Comparison of ENCODE assay signal across 8 cellular contexts in genomic region chr7:140230517-140230861, GRCh38. TPM values are rescaled to one million over a fixed set of nuclear protein-coding genes. Genes with fewer than 3 reads are reported as not detected.
DNase-seq lines count a peak whose midpoint lies in the region; ATAC-seq, FAIRE-seq and TF ChIP-seq lines count a peak whose summit lies in the region.

No MANE protein-coding gene starts in this region.

- no peak for TF ChIP-seq EP300 in H1 (IDR thresholded peaks at IDR 0.05; ENCODE audit: borderline replicate concordance in 1 of 2, low read depth in 2 of 2, low read length in 2 of 2)

- CTCF ChIA-PET in H1 (lab: Charles Lee; ENCODE audit: partially characterized antibody) = interaction anchor here (1.0 kb wide), 1 partner anchor 53 kb away, joined by 4 read pairs; no protein-coding TSS in a partner anchor

- no peak overlapping the region for H2AK5ac ChIP-seq in H1 (ENCODE audit: low read depth, low read length)

- no peak overlapping the region for H3K14ac ChIP-seq in H1 (ENCODE audit: insufficient read length)

- no peak overlapping the region for H3K9ac ChIP-seq in H1 (replicated peaks in 1 of 4; ENCODE audit: extremely low read depth in 1 of 4, low read depth in 3 of 4, low read length in 3 of 4)

- H2BK120ac ChIP-seq in H1 (replicated peaks; ENCODE audit: low read depth, low read length) = no peak overlapping the region

- H2BK15ac ChIP-seq in H1 (ENCODE audit: low read length) = no peak overlapping the region

- no peak overlapping the region for H4K8ac ChIP-seq in H1 (ENCODE audit: extremely low read depth, insufficient read depth, low read length)

- no peak overlapping the region for H2BK20ac ChIP-seq in H1 (ENCODE audit: low read length)

- H3K23me2 ChIP-seq in H1 (ENCODE audit: low read depth, low read length) = peaks cover 16% of the 10 kb centered on the region; the same call in 1 of the 2 replicates

- H3K4me3 Mint-ChIP-seq in CD14-positive monocyte (peak overlapping the region; percentile 95 to 98), HFFc6 (peak overlapping the region; percentile 83; the same call in 1 of the 2 replicates)
- H3K4me3 Mint-ChIP-seq in naive thymus-derived CD8-positive, alpha-beta T cell = peak overlapping the region; percentile 93 to 98 (median 96)

- H3K18ac ChIP-seq in H1 (ENCODE audit: extremely low read depth, low read length) = no peak overlapping the region

- H3K9me3 Mint-ChIP-seq in CD14-positive monocyte = peaks cover 0 to 1% (median 0%) of the 10 kb centered on the region in 7 donors
- H3K9me3 Mint-ChIP-seq in HFFc6 = no peaks in the 10 kb centered on the region
- H3K9me3 Mint-ChIP-seq in naive thymus-derived CD8-positive, alpha-beta T cell = no peaks in the 10 kb centered on the region

- peaks cover 0 to 8% (median 4%) of the 10 kb centered on the region in 4 experiments; a peak in 4 of 7 replicates for H3K27me3 ChIP-seq in H1 (replicated peaks in 1 of 4; ENCODE audit: control insufficient read depth in 3 of 4, extremely low read depth in 1 of 4, insufficient read depth in 3 of 4, low read length in 3 of 4)

- H2BK12ac ChIP-seq in H1 (ENCODE audit: low read depth, low read length) = no peak overlapping the region

- H2BK5ac ChIP-seq in H1 (ENCODE audit: low read depth, low read length) = no peak overlapping the region

- no peaks in the 10 kb centered on the region for H3K79me2 ChIP-seq in H1 (ENCODE audit: control insufficient read depth in 1 of 2, insufficient read depth in 2 of 2, low read length in 2 of 2)

- intact Hi-C loops in CD14-positive monocyte (cut with micrococcal nuclease) = loop anchor here (5.0 kb wide), 3 partner anchors 53 to 87 kb away; partner anchors contain the start of gene KDM7A (in 2 of the 2)

- H3K4me1 Mint-ChIP-seq in CD14-positive monocyte = peaks cover 43% of the 10 kb centered on the region
- H3K4me1 Mint-ChIP-seq in HFFc6 (ENCODE audit: low read depth) = peaks cover 6% of the 10 kb centered on the region
- H3K4me1 Mint-ChIP-seq in naive thymus-derived CD8-positive, alpha-beta T cell = peaks cover 23 to 65% (median 54%) of the 10 kb centered on the region in 4 donors

- TF ChIP-seq POLR2A in H1 (IDR thresholded peaks at IDR 0.05; ENCODE audit: control extremely low read depth in 1 of 2, low read depth in 2 of 2, low read length in 2 of 2) = no peak

- peak; percentile 55 for DNase-seq in CD14-positive monocyte (ENCODE audit: low spot score)
- DNase-seq in HFFc6 = no peak
- DNase-seq in activated CD4-positive, alpha-beta T cell treated with anti-CD3 and anti-CD28 coated beads, Interleukin-2, amount 50 U/mL, for 1 hour = peak; percentile 77
- DNase-seq in H1 (ENCODE audit: low read depth in 1 of 2, low spot score in 2 of 2) = no peak
- DNase-seq in naive thymus-derived CD8-positive, alpha-beta T cell = peak; percentile 69 to 88 (median 82)
- DNase-seq in stimulated activated naive CD4-positive, alpha-beta T cell treated with Interleukin-2 at 50 U/mL for 16 hours (lab: John Stamatoyannopoulos, UW) = peak; percentile 74
- DNase-seq in cortex of kidney (lab: John Stamatoyannopoulos, UW) = no peak

- FAIRE-seq in H1 (lab: Jason Lieb, UNC) = no peak

- no peak overlapping the region for H4K5ac ChIP-seq in H1 (ENCODE audit: insufficient read length, low read depth, low read length)

- TF ChIP-seq RAD21 in H1 (IDR thresholded peaks at IDR 0.05 in 1 of 2, conservative IDR thresholded peaks at IDR 0.05 in 1 of 2; ENCODE audit: low read depth in 2 of 2, low read length in 2 of 2) = no peak

- H3K4me3 ChIP-seq in H1 (ENCODE audit: extremely low read depth in 1 of 4, insufficient read depth in 2 of 4, low read depth in 3 of 4, low read length in 4 of 4) = peak overlapping the region; percentile 48 to 71 (median 68)

- H3K36me3 Mint-ChIP-seq in CD14-positive monocyte (peaks cover 0 to 3% of the 10 kb centered on the region in 2 donors), HFFc6 (ENCODE audit: low read depth) (no peaks in the 10 kb centered on the region)
- no peaks in the 10 kb centered on the region for H3K36me3 Mint-ChIP-seq in naive thymus-derived CD8-positive, alpha-beta T cell

- no peak overlapping the region for H3K27ac ChIP-seq in H1 (ENCODE audit: low read depth, low read length)

- peak overlapping the region; percentile 79; the same call in 1 of the 2 replicates for H2AFZ ChIP-seq in H1 (ENCODE audit: low read length)

- no peaks in the 10 kb centered on the region for H4K20me1 ChIP-seq in H1 (replicated peaks in 1 of 2; ENCODE audit: control insufficient read depth in 1 of 2, insufficient read depth in 2 of 2, low read length in 2 of 2)

- H3K4ac ChIP-seq in H1 (replicated peaks; ENCODE audit: insufficient read length, low read depth, low read length) = no peak overlapping the region

- 0% methylated on average over 3 of the region's 57 CpGs; no CpG with 5 or more reads in 1 of the 2 experiments for WGBS in H1 (ENCODE audit: extremely low coverage in 1 of 2, insufficient coverage in 1 of 2, insufficient read length in 1 of 2, insufficient replicate concordance in 2 of 2, low coverage in 1 of 2, low lambda C conversion rate in 2 of 2, missing lambda C conversion rate in 1 of 2), 2 experiments

- H3K4me2 ChIP-seq in H1 (ENCODE audit: insufficient read depth in 1 of 2, low read depth in 2 of 2, low read length in 2 of 2) = peak overlapping the region; percentile 72 to 87

- H3K9me3 ChIP-seq in H1 (ENCODE audit: insufficient read depth in 2 of 2, low read depth in 1 of 2, low read length in 1 of 2) = no peaks in the 10 kb centered on the region

- H3K27me3 Mint-ChIP-seq in CD14-positive monocyte (ENCODE audit: low read depth in 3 of 3) = peaks cover 5 to 21% (median 21%) of the 10 kb centered on the region in 3 donors
- peaks cover 35% of the 10 kb centered on the region for H3K27me3 Mint-ChIP-seq in HFFc6 (ENCODE audit: insufficient read depth)
- H3K27me3 Mint-ChIP-seq in naive thymus-derived CD8-positive, alpha-beta T cell = no peaks in the 10 kb centered on the region

- peak; percentile 55 to 64 for ATAC-seq in naive thymus-derived CD8-positive, alpha-beta T cell
- no peak for ATAC-seq in HG02884 (IDR thresholded peaks at IDR 0.05; ENCODE audit: unreplicated experiment)

- peaks cover 5 to 9% (median 6%) of the 10 kb centered on the region in 4 experiments; a peak in 6 of 7 replicates for H3K4me1 ChIP-seq in H1 (replicated peaks in 1 of 4; ENCODE audit: control insufficient read depth in 3 of 4, insufficient read depth in 4 of 4, low read length in 3 of 4)

- H4K91ac ChIP-seq in H1 (replicated peaks; ENCODE audit: insufficient read length, low read length) = no peak overlapping the region

- H3K27ac Mint-ChIP-seq in CD14-positive monocyte (peak overlapping the region in 6 of 7 donors; percentile 87 to 97 (median 94)), HFFc6 (no peak overlapping the region)
- H3K27ac Mint-ChIP-seq in naive thymus-derived CD8-positive, alpha-beta T cell = peak overlapping the region; percentile 96 to 100 (median 100)

- TF ChIP-seq CTCF in CD14-positive monocyte (IDR thresholded peaks at IDR 0.05) (no peak), HFFc6 (IDR thresholded peaks at IDR 0.05) (no peak), H1 (IDR thresholded peaks at IDR 0.05; ENCODE audit: control extremely low read depth in 1 of 3, insufficient read depth in 1 of 3, low read depth in 1 of 3, low read length in 3 of 3) (no peak)

- H3K23ac ChIP-seq in H1 (ENCODE audit: insufficient read length) = no peak overlapping the region

- POLR2A ChIA-PET in H1 (lab: Charles Lee; ENCODE audit: partially characterized antibody) = interaction anchor here (3.7 kb wide), 1 partner anchor 53 kb away, joined by 19 read pairs; the partner anchor contains the start of gene KDM7A
- POLR2A ChIA-PET in naive thymus-derived CD8-positive, alpha-beta T cell (lab: Charles Lee) = interaction anchor here (0.5 to 10.6 kb wide), 25 partner anchors 9 to 869 kb away, joined by 3 to 303 read pairs (median 6); partner anchors contain the start of genes KDM7A, MKRN1 and PARP12

- no peaks in the 10 kb centered on the region for H3K79me1 ChIP-seq in H1 (ENCODE audit: low read depth, low read length)

- no peak overlapping the region for H3K56ac ChIP-seq in H1 (replicated peaks; ENCODE audit: insufficient read length, low read depth, low read length)

- H3K36me3 ChIP-seq in H1 (ENCODE audit: control insufficient read depth in 2 of 4, insufficient read depth in 4 of 4, low read length in 3 of 4) = no peaks in the 10 kb centered on the region

TF ChIP-seq in H1, 55 proteins besides CTCF, POLR2A, EP300 and RAD21 (continues in another document):
- TF ChIP-seq SP4 (IDR thresholded peaks at IDR 0.05; ENCODE audit: low read length) (no peak), EZH2 (IDR thresholded peaks at IDR 0.05; ENCODE audit: low read depth, low read length, severe bottlenecking) (no peak), RBBP5 (IDR thresholded peaks at IDR 0.05; ENCODE audit: borderline replicate concordance, low read depth, low read length) (0 out of 2 replicates have a peak, but pooled peaks have one; percentile 19), GABPA (IDR thresholded peaks at IDR 0.05; ENCODE audit: borderline replicate concordance, insufficient read depth, low read length) (no peak), RNF2 (IDR thresholded peaks at IDR 0.05; ENCODE audit: borderline replicate concordance, low read depth, low read length, missing control alignments, poor library complexity, severe bottlenecking) (peak; percentile 36), MAX (IDR thresholded peaks at IDR 0.05) (peak; percentile 64; the same call in 1 of the 2 replicates), SUZ12 (IDR thresholded peaks at IDR 0.05; ENCODE audit: low read length) (0 out of 2 replicates have a peak, but pooled peaks have one; percentile 42), SP2 (IDR thresholded peaks at IDR 0.05; ENCODE audit: low read length) (no peak), CBX8 (IDR thresholded peaks at IDR 0.05; ENCODE audit: borderline replicate concordance, low read depth, low read length) (no peak)

RNA-seq across cellular contexts. Expression of gene KDM7A, which starts 53.7 kb away (rescaled TPM):
- polyA plus RNA-seq in CD14-positive monocyte (1 to 10 TPM; 4.9 to 7.9 TPM), H1 (2011; rRNA removed) (1.7 and 2.2 TPM in 2 replicates)
- total RNA-seq in HFFc6 (2021; fragmentation: NEBNext Ultra II Directional; extraction: Animal tissue kit (Norgen Biotek cat#: 25700)) = 1 to 10 TPM in 5 of 6 experiments, under 1 TPM in 1; 0.97 to 2.2 (median 1.2) TPM
- 11.6 and 12.5 TPM in 2 replicates for total RNA-seq in H1 (2021; fragmentation: NEBNext Ultra II Directional; extraction: Animal tissue kit (Norgen Biotek cat#: 25700))
- polyA plus RNA-seq in H1 (2011; cell fraction: cytosol; rRNA removed) = 3.4 TPM
- 9.8 TPM for polyA plus RNA-seq in H1 (2011; cell fraction: nucleus; rRNA removed)
- 2.8 to 4.7 TPM (median 4.1 TPM) in 4 replicates for polyA plus RNA-seq in H1 (2012, experiment 1 of 2)
- 0.42 TPM for polyA plus RNA-seq in H1 (2012, experiment 2 of 2)
- 6.1 TPM for polyA plus RNA-seq in H1 (2013, experiment 1 of 2)
- 6.2 TPM for polyA plus RNA-seq in H1 (2013, experiment 2 of 2)
- 11.3 and 19.1 TPM in 2 replicates for polyA minus RNA-seq in H1 (2011; rRNA and poly(A)+ RNA removed)
- 5.4 TPM for polyA minus RNA-seq in H1 (2011; cell fraction: cytosol; rRNA and poly(A)+ RNA removed)
- polyA minus RNA-seq in H1 (2011; cell fraction: nucleus; rRNA and poly(A)+ RNA removed) = 13.6 TPM
- total RNA-seq in naive thymus-derived CD8-positive, alpha-beta T cell = 10 to 100 TPM; 60.7 to 65.4 TPM
- 1 to 10 TPM; 3.5 to 4.4 (median 4.3) TPM for polyA plus RNA-seq in naive thymus-derived CD8-positive, alpha-beta T cell

Comparison
In these comparisons a context has a peak if more than half of its experiments do, and no peak if none do; other contexts are left out.
1. DNase-seq: peak in CD14-positive monocyte (single experiment), activated CD4-positive, alpha-beta T cell treated with anti-CD3 and anti-CD28 coated beads, Interleukin-2, amount 50 U/mL, for 1 hour (single experiment), naive thymus-derived CD8-positive, alpha-beta T cell (10 of 10) and stimulated activated naive CD4-positive, alpha-beta T cell treated with Interleukin-2 at 50 U/mL for 16 hours (single experiment); none in HFFc6 (single experiment), H1 (0 of 2) and cortex of kidney (single experiment).
2. Peak in every context shown above with its lines, with median percentiles within 50 percentile points of each other: H3K4me3 Mint-ChIP-seq.